7 cellular contexts compared by ENCODE assay signal in the genomic region with DNA sequence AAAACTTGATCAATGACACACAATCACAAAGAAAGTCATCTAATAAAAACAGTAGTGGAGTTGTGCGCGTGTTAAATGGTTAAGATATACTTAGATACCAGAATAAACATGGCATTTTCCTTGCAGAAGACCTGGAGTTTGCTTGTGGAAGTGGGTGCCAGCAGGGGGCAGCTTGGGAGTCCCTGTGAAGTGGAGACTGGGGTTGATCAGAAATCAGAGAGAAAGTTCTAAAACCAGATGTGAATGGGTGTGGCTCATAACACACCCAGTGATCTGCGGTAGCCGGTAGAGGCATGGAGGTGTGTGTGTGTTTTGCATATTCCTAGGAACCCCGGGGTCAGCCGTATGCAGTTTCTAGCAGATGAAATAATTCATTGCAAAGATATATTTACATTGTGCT.
DNase-seq lines count a peak whose midpoint lies in the region; ATAC-seq and TF ChIP-seq lines count a peak whose summit lies in the region.

No MANE protein-coding gene starts in this region.

- H3K4me1 ChIP-seq in neutrophil (ENCODE audit: control insufficient read depth in 1 of 2, insufficient read depth in 1 of 2, low read depth in 1 of 2, low read length in 1 of 2) (peaks cover 0 to 9% of the 10 kb centered on the region in 2 experiments), aorta (ENCODE audit: control insufficient read depth in 1 of 2, insufficient read depth in 2 of 2, low read length in 2 of 2) (peaks cover 0 to 3% of the 10 kb centered on the region in 2 donors)

- no peaks in the 10 kb centered on the region for H3K27me3 ChIP-seq in neutrophil
- no peaks in the 10 kb centered on the region for H3K27me3 ChIP-seq in aorta (ENCODE audit: control insufficient read depth in 1 of 2, insufficient read depth in 2 of 2, low read length in 1 of 2)

- H3K9me3 ChIP-seq in neutrophil, result no peaks in the 10 kb centered on the region
- H3K9me3 ChIP-seq in aorta (ENCODE audit: control insufficient read depth, low read length), result peaks cover under 1% of the 10 kb centered on the region

- H3K9me3 Mint-ChIP-seq in activated B cell treated with CpG ODN at 0.5 μM for 24 hours, result no peaks in the 10 kb centered on the region

- H3K36me3 ChIP-seq in neutrophil, result no peaks in the 10 kb centered on the region
- peaks cover 0 to under 1% of the 10 kb centered on the region in 2 donors for H3K36me3 ChIP-seq in aorta (ENCODE audit: control insufficient read depth in 1 of 2, insufficient read depth in 2 of 2, low read length in 1 of 2)

- H3K27ac ChIP-seq in neutrophil, result no peak overlapping the region
- no peak overlapping the region for H3K27ac ChIP-seq in aorta (ENCODE audit: low read depth in 1 of 2, low read length in 2 of 2)

- TF ChIP-seq CTCF in activated B cell treated with CpG ODN at 0.5 μM for 24 hours (IDR thresholded peaks at IDR 0.05) (no peak), neutrophil (IDR thresholded peaks at IDR 0.05) (peak; percentile 12)

- H3K4me3 ChIP-seq in neutrophil (ENCODE audit: low read depth in 1 of 2, low read length in 1 of 2), result no peak overlapping the region
- no peak overlapping the region for H3K4me3 ChIP-seq in aorta (ENCODE audit: low read length in 2 of 2)

- ATAC-seq in activated B cell treated with CpG ODN at 0.5 μM for 24 hours (ENCODE audit: low read depth) (peak; percentile 69), aorta (ENCODE audit: low FRiP score) (peak; percentile 54), GM19455 (IDR thresholded peaks at IDR 0.05; ENCODE audit: unreplicated experiment) (no peak)

- no peaks in the 10 kb centered on the region for H3K36me3 Mint-ChIP-seq in activated B cell treated with CpG ODN at 0.5 μM for 24 hours (ENCODE audit: low read depth)

- CTCF ChIA-PET in activated B cell treated with CpG ODN at 0.5 μM for 24 hours (lab: Charles Lee), result interaction anchor here (1.0 to 4.7 kb wide), 4 partner anchors 17 to 591 kb away, joined by 4 to 31 read pairs (median 7); partner anchors contain the start of gene TRIB2

- intact Hi-C loops in activated B cell treated with CpG ODN at 0.5 μM for 24 hours (cut with micrococcal nuclease) (loop anchor here (1.0 to 10.0 kb wide), 4 partner anchors 300 to 591 kb away; partner anchors contain the start of gene TRIB2), aorta (cut with DNase I) (loop anchor here in 1 of 2 donors (5.0 to 10.0 kb wide), 2 partner anchors 301 to 552 kb away; partner anchors contain the start of gene TRIB2)

- no peaks in the 10 kb centered on the region for H3K27me3 Mint-ChIP-seq in activated B cell treated with CpG ODN at 0.5 μM for 24 hours

- H3K4me1 Mint-ChIP-seq in activated B cell treated with CpG ODN at 0.5 μM for 24 hours, result peaks cover 36% of the 10 kb centered on the region

- WGBS in aorta, 2 donors, result 22 to 27% methylated on average over 6 of the region's 6 CpGs

- no peak overlapping the region for H3K27ac Mint-ChIP-seq in activated B cell treated with CpG ODN at 0.5 μM for 24 hours

- no peak overlapping the region for H3K4me3 Mint-ChIP-seq in activated B cell treated with CpG ODN at 0.5 μM for 24 hours

- POLR2A ChIA-PET in activated B cell treated with CpG ODN at 0.5 μM for 24 hours (lab: Charles Lee), result no interaction called here

- DNase-seq in HuH-7 (ENCODE audit: low spot score) (peak; percentile 4), activated B cell treated with CpG ODN at 0.5 μM for 24 hours (peak; percentile 22), dermis blood vessel endothelial cell (peak; percentile 66), aorta (peak; percentile 68 to 87), NCI-H774 (lab: John Stamatoyannopoulos, UW) (no peak)
